Comparison of ENCODE assay signal across 19 cellular contexts in genomic region chr3:19384868-19385267, GRCh38.
A peak's percentile ranks its signal among the peaks of the same experiment; 100 is the strongest.
DNase-seq lines count a peak whose midpoint lies in the region; ATAC-seq, FAIRE-seq and TF ChIP-seq lines count a peak whose summit lies in the region.
"Had no signal": no experiment of that assay in that cellular context is flagged by ENCODE, and none has a peak within 500 bp of the region (broad histone marks: within the 10 kb centered on the region; RNA-seq: fewer than 3 reads in every experiment).

No MANE protein-coding gene starts in this region.

- H3K27me3 Mint-ChIP-seq in stimulated activated memory B cell treated with anti-CD40 and anti-IgM and Interleukin-4, amounts not matched to agents 10 μg/mL and 1 μg/mL and 100 μg/mL, for 72 hours = no peaks in the 10 kb centered on the region

- peak; percentile 88 for ATAC-seq in GM21360 (IDR thresholded peaks at IDR 0.05; ENCODE audit: unreplicated experiment)
- ATAC-seq in HG03095 (IDR thresholded peaks at IDR 0.05; ENCODE audit: unreplicated experiment) = peak; percentile 62
- ATAC-seq in stimulated activated memory B cell treated with anti-CD40 and anti-IgM and Interleukin-4, amounts not matched to agents 10 μg/mL and 1 μg/mL and 100 μg/mL, for 72 hours = no peak
- ATAC-seq: HepG2 had no signal

- peak overlapping the region; percentile 49 for H3K27ac Mint-ChIP-seq in stimulated activated memory B cell treated with anti-CD40 and anti-IgM and Interleukin-4, amounts not matched to agents 10 μg/mL and 1 μg/mL and 100 μg/mL, for 72 hours
- H3K27ac Mint-ChIP-seq: CD14-positive monocyte had no signal

- H3K9me3 Mint-ChIP-seq in stimulated activated memory B cell treated with anti-CD40 and anti-IgM and Interleukin-4, amounts not matched to agents 10 μg/mL and 1 μg/mL and 100 μg/mL, for 72 hours = no peaks in the 10 kb centered on the region

- H3K4me3 Mint-ChIP-seq in stimulated activated memory B cell treated with anti-CD40 and anti-IgM and Interleukin-4, amounts not matched to agents 10 μg/mL and 1 μg/mL and 100 μg/mL, for 72 hours = peak overlapping the region; percentile 51
- H3K4me3 Mint-ChIP-seq: CD14-positive monocyte had no signal

- no peak for FAIRE-seq in GM12891 (lab: Jason Lieb, UNC)
- FAIRE-seq: H1, HepG2 had no signal

- H3K36me3 Mint-ChIP-seq in stimulated activated memory B cell treated with anti-CD40 and anti-IgM and Interleukin-4, amounts not matched to agents 10 μg/mL and 1 μg/mL and 100 μg/mL, for 72 hours = no peaks in the 10 kb centered on the region
- H3K36me3 Mint-ChIP-seq: CD14-positive monocyte had no signal

- no peak for TF ChIP-seq POLR2A in GM12891 (IDR thresholded peaks at IDR 0.05; ENCODE audit: low read depth, low read length)

- in situ Hi-C loops in G401 (cut with HindIII; ENCODE audit: low sequenced_read_pairs) = no loop called here

- DNase-seq in GM12891 (ENCODE audit: insufficient read length, low spot score) (peak; percentile 0), NAMALWA (ENCODE audit: low spot score) (no peak), COR-L47 (lab: John Stamatoyannopoulos, UW) (no peak), G401 (ENCODE audit: low spot score) (no peak)
- DNase-seq: Caco-2, DMS153, KG1, NCI-H1048, NCI-H1436 treated with DMSO at 0.1 percent for 48 hours, NCI-H2029 treated with DMSO at 0.1 percent for 48 hours, NCI-H510A, NCI-H774, PC-9 had no signal

- peaks cover 18% of the 10 kb centered on the region for H3K4me1 Mint-ChIP-seq in stimulated activated memory B cell treated with anti-CD40 and anti-IgM and Interleukin-4, amounts not matched to agents 10 μg/mL and 1 μg/mL and 100 μg/mL, for 72 hours
- H3K4me1 Mint-ChIP-seq: CD14-positive monocyte had no signal

TF ChIP-seq in GM12891, 5 proteins besides CTCF, POLR2A, EP300 and RAD21:
- TF ChIP-seq SPI1 (IDR thresholded peaks at IDR 0.05; ENCODE audit: low read depth, low read length) (no peak), POLR2AphosphoS5 (IDR thresholded peaks at IDR 0.05; ENCODE audit: low read depth, low read length) (no peak), PAX5 (IDR thresholded peaks at IDR 0.05; ENCODE audit: insufficient read depth, low read length, severe bottlenecking) (no peak), TAF1 (IDR thresholded peaks at IDR 0.05; ENCODE audit: low read depth, low read length) (no peak), POU2F2 (IDR thresholded peaks at IDR 0.05; ENCODE audit: low read depth, low read length) (no peak)
